Comparison of ENCODE assay signal across 20 cellular contexts in the genomic region with DNA sequence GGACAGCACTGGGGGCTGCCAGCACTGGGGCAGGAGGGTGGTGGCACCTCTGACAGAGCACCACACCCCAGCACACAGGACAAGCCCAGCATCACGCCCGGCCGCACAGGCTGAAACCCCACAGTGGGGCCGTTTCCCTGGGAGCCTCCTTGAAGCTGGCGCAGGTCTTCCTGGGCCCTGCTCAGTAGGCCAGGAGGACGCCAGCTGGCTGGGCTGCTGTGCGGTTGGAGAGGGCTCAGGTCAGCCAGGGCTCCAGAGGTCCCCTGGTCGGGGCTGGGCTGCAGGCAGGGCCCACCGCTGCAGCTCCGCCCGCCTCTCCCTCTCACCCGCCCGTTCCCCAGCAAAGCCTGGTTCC.
DNase-seq lines count a peak whose midpoint lies in the region; ATAC-seq lines count a peak whose summit lies in the region.
"Had no signal": no experiment of that assay in that cellular context is flagged by ENCODE, and none has a peak within 500 bp of the region (broad histone marks: within the 10 kb centered on the region; RNA-seq: fewer than 3 reads in every experiment).

No MANE protein-coding gene starts in this region.

- in situ Hi-C loops in KBM-7 (cut with MboI; ENCODE audit: low pct_unique_long_range_greater_than_20kb, low sequenced_read_pairs) = no loop called here

- ATAC-seq in Right ventricle myocardium inferior (no peak), sciatic nerve (no peak), HG03442 (IDR thresholded peaks at IDR 0.05; ENCODE audit: unreplicated experiment) (no peak), GM19351 (IDR thresholded peaks at IDR 0.05; ENCODE audit: unreplicated experiment) (no peak)
- ATAC-seq: HepG2, K562 had no signal

- DNase-seq in cardiac septum (ENCODE audit: low spot score) (peak; percentile 64), Right ventricle myocardium inferior (ENCODE audit: missing footprints) (no peak), left kidney (ENCODE audit: low read depth, low spot score) (peak; percentile 51), sciatic nerve (ENCODE audit: low spot score) (peak; percentile 33), KBM-7 (no peak)
- DNase-seq: 8988T, GDM1, GOT3, MM.1S, NCI-H1048, NCI-H1436, NCI-H187 treated with DMSO at 0.1 percent for 48 hours, NCI-H69, PC-9, RPMI8226, SHP77 treated with DMSO at 0.1 percent for 48 hours had no signal

- intact Hi-C loops in cardiac septum (cut with DNase I) = no loop called here
- intact Hi-C loops in Right ventricle myocardium inferior (cut with DNase I) = no loop called here
- intact Hi-C loops in sciatic nerve (cut with DNase I) = no loop called here

Comparison
In these comparisons a context has a peak if more than half of its experiments do, and no peak if none do; other contexts are left out.
1. DNase-seq: peak in cardiac septum (single experiment), left kidney (single experiment) and sciatic nerve (single experiment); none in Right ventricle myocardium inferior (single experiment) and KBM-7 (single experiment).